In the genomic region with DNA sequence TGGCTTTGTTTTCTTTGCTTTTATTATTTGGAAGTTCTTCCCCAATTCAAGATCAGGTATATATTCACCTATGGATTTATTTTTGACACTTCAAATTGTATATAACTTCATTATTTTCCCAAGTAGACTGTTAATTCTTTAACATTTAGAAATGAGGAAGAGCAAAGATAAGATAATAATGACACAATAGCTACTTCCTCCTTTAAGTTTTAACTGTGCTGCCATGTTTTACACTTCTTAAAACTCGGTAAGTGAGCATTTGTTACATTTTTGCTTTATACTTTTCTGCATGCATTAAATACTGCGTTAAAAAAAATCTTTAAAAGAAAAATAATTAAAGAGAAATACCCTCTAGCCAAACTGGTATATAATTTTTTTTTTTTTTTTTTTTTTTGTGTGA, we compare ENCODE assay signal across 30 cellular contexts. TPM values are rescaled to one million over a fixed set of nuclear protein-coding genes. Genes with fewer than 3 reads are reported as not detected.
DNase-seq lines count a peak whose midpoint lies in the region; TF ChIP-seq lines count a peak whose summit lies in the region.
"Had no signal": no experiment of that assay in that cellular context is flagged by ENCODE, and none has a peak within 500 bp of the region (broad histone marks: within the 10 kb centered on the region; RNA-seq: fewer than 3 reads in every experiment).

No MANE protein-coding gene starts in this region.

- no peaks in the 10 kb centered on the region for H3K27me3 ChIP-seq in adrenal gland
- H3K27me3 ChIP-seq: ascending aorta, esophagus squamous epithelium, Peyer's patch had no signal

- 79 to 92% (median 85%) methylated on average over 2 of the region's 2 CpGs for WGBS in adrenal gland, 4 donors

- no peaks in the 10 kb centered on the region for H3K9me3 ChIP-seq in adrenal gland (replicated peaks in 1 of 3)
- H3K9me3 ChIP-seq: ascending aorta, esophagus squamous epithelium, Peyer's patch had no signal

- H3K27ac ChIP-seq in epithelial cell of prostate (peak overlapping the region; percentile 30), adrenal gland (no peak overlapping the region)
- H3K27ac ChIP-seq: ascending aorta, esophagus squamous epithelium, parathyroid adenoma, Peyer's patch, skin epidermis had no signal

- TF ChIP-seq CTCF in adrenal gland (IDR thresholded peaks at IDR 0.05): no peak

- no peak overlapping the region for H3K4me3 ChIP-seq in adrenal gland
- H3K4me3 ChIP-seq: ascending aorta, esophagus squamous epithelium, GM12878, Peyer's patch, skin epidermis had no signal

- DNase-seq in CD1c-positive myeloid dendritic cell (ENCODE audit: extremely low spot score): peak; percentile 65
- peak; percentile 68 for DNase-seq in MV-4-11 (lab: John Stamatoyannopoulos, UW)
- peak; percentile 71 for DNase-seq in SKM-1 (lab: John Stamatoyannopoulos, UW; ENCODE audit: unreplicated experiment)
- DNase-seq in epithelial cell of prostate (ENCODE audit: low read depth, low spot score): no peak
- DNase-seq in stimulated activated CD4-positive, alpha-beta T cell treated with anti-CD3 and anti-CD28 coated beads, Interleukin-15, amount 100 ng/mL, for 24 hours: no peak
- no peak for DNase-seq in adrenal gland
- no peak for DNase-seq in NCI-H446 (lab: John Stamatoyannopoulos, UW)
- no peak for DNase-seq in H4 (ENCODE audit: low spot score)
- DNase-seq: activated CD4-positive, alpha-beta T cell treated with anti-CD3 and anti-CD28 coated beads, Interleukin-2, amount 50 U/mL, for 1 hour; activated CD4-positive, CD25-positive, alpha-beta regulatory T cell; activated gamma-delta T cell; activated naive CD8-positive, alpha-beta T cell treated with anti-CD3 and anti-CD28 coated beads for 36 hours; activated T-cell treated with anti-CD3 and anti-CD28 coated beads, Interleukin-2, amount 50 U/mL, for 24 hours; CD8-positive, alpha-beta memory T cell; cortex of kidney; endodermal cell; esophagus squamous epithelium; foreskin melanocyte; kidney; NCI-H1930; NCI-H524 treated with DMSO at 0.1 percent for 48 hours; Peyer's patch; retina; SHP77; stimulated activated CD4-positive, alpha-beta T cell treated with anti-CD3 and anti-CD28 coated beads, Interleukin-2, amount 100 ng/mL, for 24 hours; stimulated activated naive CD8-positive, alpha-beta T cell treated with anti-CD3 and anti-CD28 coated beads, Interleukin-15, amount 100 ng/mL, for 72 hours had no signal

- H3K36me3 ChIP-seq in adrenal gland (replicated peaks in 1 of 2): peaks cover 0 to 18% of the 10 kb centered on the region in 2 donors

- TF ChIP-seq POLR2A in adrenal gland (IDR thresholded peaks at IDR 0.05): no peak

- intact Hi-C loops in adrenal gland (cut with DNase I): no loop called here

- peaks cover 0 to 3% of the 10 kb centered on the region in 2 donors for H3K4me1 ChIP-seq in adrenal gland (replicated peaks in 1 of 2)
- H3K4me1 ChIP-seq: ascending aorta, parathyroid adenoma, Peyer's patch had no signal

RNA-seq across cellular contexts. Expression of gene SLC66A3, which starts 32.5 kb away (rescaled TPM):
- total RNA-seq in adrenal gland: 100 to 1,000 TPM in 3 of 8 donors, 10 to 100 TPM in 5; 21.3 to 162 (median 57.1) TPM
- 10 to 100 TPM; 13.0 to 33.1 (median 18.9) TPM for polyA plus RNA-seq in adrenal gland
- 16.1 and 23.0 TPM in 2 replicates for total RNA-seq in H4 (2014; rRNA removed; shearing (Covaris generic))

Comparison
In these comparisons a context has a peak if more than half of its experiments do, and no peak if none do; other contexts are left out.
1. DNase-seq: peak in CD1c-positive myeloid dendritic cell (single experiment), MV-4-11 (single experiment) and SKM-1 (single experiment); none in epithelial cell of prostate (single experiment), stimulated activated CD4-positive, alpha-beta T cell treated with anti-CD3 and anti-CD28 coated beads, Interleukin-15, amount 100 ng/mL, for 24 hours (single experiment), adrenal gland (0 of 7), NCI-H446 (0 of 2) and H4 (single experiment).